In genomic region chr15:70243686-70244540, GRCh38 we compare ENCODE assay signal across 15 cellular contexts.
DNase-seq lines count a peak whose midpoint lies in the region; ATAC-seq, FAIRE-seq and TF ChIP-seq lines count a peak whose summit lies in the region.
"Had no signal": no experiment of that assay in that cellular context is flagged by ENCODE, and none has a peak within 500 bp of the region (broad histone marks: within the 10 kb centered on the region; RNA-seq: fewer than 3 reads in every experiment).

No MANE protein-coding gene starts in this region.

- H2BK5ac ChIP-seq in neuronal stem cell (ENCODE audit: low read length), result no peak overlapping the region

- no peak overlapping the region for H4K8ac ChIP-seq in neuronal stem cell (ENCODE audit: low read depth, low read length)

- BruUV-seq in K562 (replicated peaks; lab: Mats Ljungman, UMichigan), result no TSS peak

- H3K9me3 ChIP-seq in K562 (replicated peaks; ENCODE audit: control insufficient read depth, insufficient read depth, low read depth, low read length), result no peaks in the 10 kb centered on the region
- no peaks in the 10 kb centered on the region for H3K9me3 ChIP-seq in neuronal stem cell (replicated peaks in 1 of 2; ENCODE audit: control insufficient read depth in 2 of 2, insufficient read depth in 1 of 2, low read depth in 1 of 2, low read length in 2 of 2)
- H3K9me3 ChIP-seq: MG63, upper lobe of left lung had no signal

- H2BK12ac ChIP-seq in neuronal stem cell (ENCODE audit: low read length), result no peak overlapping the region

- TF ChIP-seq RAD21 in Ishikawa (IDR thresholded peaks at IDR 0.05; ENCODE audit: low read depth) (peak; percentile 46), K562 (CRISPR knock-in tag; conservative IDR thresholded peaks at IDR 0.05 in 1 of 2, IDR thresholded peaks at IDR 0.05 in 1 of 2) (peak in 1 of 2 experiments; percentile 34; a peak in 2 of 4 replicates)

- in situ Hi-C loops in G401 (cut with HindIII; ENCODE audit: low sequenced_read_pairs) (no loop called here), K562 (cut with MboI) (no loop called here)

- no peak overlapping the region for H3K23ac ChIP-seq in neuronal stem cell (ENCODE audit: low read depth, low read length, poor library complexity)

- H3K4me1 ChIP-seq in K562 (replicated peaks in 1 of 2; ENCODE audit: control insufficient read depth in 2 of 2, insufficient read depth in 2 of 2, low read length in 2 of 2) (no peaks in the 10 kb centered on the region; a peak in 1 of 5 replicates), neuronal stem cell (ENCODE audit: control insufficient read depth in 2 of 2, insufficient read depth in 1 of 2, low read depth in 1 of 2, low read length in 2 of 2) (peaks cover 6 to 15% of the 10 kb centered on the region in 2 donors)

- peak overlapping the region; percentile 41 for H2AK5ac ChIP-seq in neuronal stem cell (ENCODE audit: low read depth, low read length)

- H3K4me2 ChIP-seq in K562 (ENCODE audit: insufficient read depth, low read length) (no peak overlapping the region), neuronal stem cell (ENCODE audit: insufficient read depth, low read length, poor library complexity, severe bottlenecking) (no peak overlapping the region)

- peaks cover 20 to 64% of the 10 kb centered on the region in 2 experiments; a peak in 4 of 5 replicates for H3K27me3 ChIP-seq in K562 (ENCODE audit: control insufficient read depth in 2 of 2, insufficient read depth in 2 of 2, low read length in 2 of 2)
- no peaks in the 10 kb centered on the region for H3K27me3 ChIP-seq in neuronal stem cell (ENCODE audit: control insufficient read depth in 3 of 3, insufficient read depth in 3 of 3, low read depth in 1 of 3, low read length in 3 of 3)
- H3K27me3 ChIP-seq: MG63, upper lobe of left lung had no signal

- FAIRE-seq in K562 (lab: Jason Lieb, UNC), result no peak
- FAIRE-seq: endometrium, HTR-8/SVneo had no signal

- H4K91ac ChIP-seq in neuronal stem cell (ENCODE audit: low read depth, low read length, poor library complexity), result no peak overlapping the region

- H2AFZ ChIP-seq in K562 (ENCODE audit: low read depth, low read length) (no peak overlapping the region), neuronal stem cell (ENCODE audit: low read length) (no peak overlapping the region)

- H3K36me3 ChIP-seq in K562 (ENCODE audit: control insufficient read depth, insufficient read depth, low read length) (no peaks in the 10 kb centered on the region), neuronal stem cell (replicated peaks in 1 of 2; ENCODE audit: control insufficient read depth in 2 of 2, insufficient read depth in 2 of 2, low read length in 2 of 2) (no peaks in the 10 kb centered on the region)
- H3K36me3 ChIP-seq: MG63, upper lobe of left lung had no signal

- no peaks in the 10 kb centered on the region for H4K20me1 ChIP-seq in K562 (replicated peaks; ENCODE audit: control insufficient read depth, insufficient read depth, low read length)

- no peak overlapping the region for H3K18ac ChIP-seq in neuronal stem cell (ENCODE audit: low read length)

- no peak overlapping the region for H2BK120ac ChIP-seq in neuronal stem cell (ENCODE audit: low read depth, low read length)

- peak; percentile 52 for ATAC-seq in K562
- ATAC-seq: activated T-cell treated with anti-CD3 and anti-CD28 coated beads, Interleukin-2, amount 50 U/mL, for 4 hours had no signal

- 0 out of 6 replicates have a peak, but pooled peaks of 1 of the 3 experiments have one; percentile 24 for TF ChIP-seq CTCF in K562 (IDR thresholded peaks at IDR 0.05 in 2 of 3, conservative IDR thresholded peaks at IDR 0.05 in 1 of 3; ENCODE audit: insufficient read depth in 2 of 3, low read depth in 1 of 3, low read length in 3 of 3)

- H3K9me1 ChIP-seq in K562 (ENCODE audit: control insufficient read depth, insufficient read depth, low read length), result no peaks in the 10 kb centered on the region

- CTCF ChIA-PET in K562 (lab: Yijun Ruan, JAX; ENCODE audit: low intra/inter-chr PET ratio), result no interaction called here

- no peaks in the 10 kb centered on the region for H3K79me1 ChIP-seq in neuronal stem cell (ENCODE audit: low read depth, low read length)

- H3K27ac ChIP-seq in K562 (ENCODE audit: extremely low read depth, low read depth, low read length), result no peak overlapping the region
- H3K27ac ChIP-seq in neuronal stem cell (replicated peaks; ENCODE audit: low read length), result no peak overlapping the region
- H3K27ac ChIP-seq: upper lobe of left lung had no signal

- H3K14ac ChIP-seq in neuronal stem cell (ENCODE audit: low read length), result no peak overlapping the region

- H3K4me3 ChIP-seq in K562, result no peak overlapping the region
- no peak overlapping the region for H3K4me3 ChIP-seq in neuronal stem cell (ENCODE audit: low read length in 2 of 2)
- H3K4me3 ChIP-seq: lung, MG63, upper lobe of left lung had no signal

- TF ChIP-seq POLR2A in K562 (conservative IDR thresholded peaks at IDR 0.05), result no peak

- WGBS in K562 (ENCODE audit: insufficient coverage, low coverage, missing lambda C conversion rate), result 3% methylated on average over 7 of the region's 7 CpGs
- WGBS in neuronal stem cell (ENCODE audit: extremely low coverage in 2 of 2, insufficient read length in 2 of 2, insufficient replicate concordance in 1 of 2), 2 donors, result no CpG with 5 or more reads among the region's 7 CpGs

- no peaks in the 10 kb centered on the region for H3K79me2 ChIP-seq in K562 (ENCODE audit: control insufficient read depth, insufficient read depth, low read length)

- no peak overlapping the region for H2BK15ac ChIP-seq in neuronal stem cell (ENCODE audit: low read length)

- intact Hi-C loops in K562 (cut with micrococcal nuclease), result no loop called here

- POLR2A ChIA-PET in K562 (lab: Yijun Ruan, JAX), result interaction anchor here (0.7 kb wide), 2 partner anchors 184 to 1683 kb away, joined by 3 read pairs; no protein-coding TSS in a partner anchor

- H3K9ac ChIP-seq in K562 (ENCODE audit: insufficient read depth in 1 of 2, low read depth in 2 of 2, low read length in 2 of 2) (no peak overlapping the region), neuronal stem cell (ENCODE audit: low read depth, low read length, poor library complexity) (no peak overlapping the region)

- TF ChIP-seq EP300 in Ishikawa (IDR thresholded peaks at IDR 0.05; ENCODE audit: borderline replicate concordance) (no peak), K562 (IDR thresholded peaks at IDR 0.05; ENCODE audit: low read length) (no peak)

- DNase-seq in G401 (ENCODE audit: low spot score) (peak; percentile 36), K562 (ENCODE audit: extremely low read depth in 1 of 4, low spot score in 3 of 4) (peak in 1 of 4 experiments; percentile 24), neuronal stem cell (ENCODE audit: low spot score) (no peak), NCI-H1436 (lab: John Stamatoyannopoulos, UW) (no peak), NCI-H2227 treated with DMSO at 0.1 percent for 48 hours (lab: John Stamatoyannopoulos, UW) (no peak)
- DNase-seq in activated CD4-positive, alpha-beta T cell treated with anti-CD3 and anti-CD28 coated beads, Interleukin-2, amount 50 U/mL, for 1 hour, result no peak
- DNase-seq: activated T-cell treated with anti-CD3 and anti-CD28 coated beads, Interleukin-2, amount 50 U/mL, for 4 hours; MG63; NCI-H1694; Right ventricle myocardium superior; upper lobe of left lung had no signal

- no peak overlapping the region for H3K4ac ChIP-seq in neuronal stem cell (ENCODE audit: low read length)

TF ChIP-seq in Ishikawa, 13 proteins besides CTCF, POLR2A, EP300 and RAD21 (continues in another document):
- TF ChIP-seq ZBTB7A (IDR thresholded peaks at IDR 0.05; ENCODE audit: low read depth), result no peak

TF ChIP-seq in K562, 482 proteins besides CTCF, POLR2A, EP300 and RAD21:
- TF ChIP-seq ZBTB12 (CRISPR knock-in tag; IDR thresholded peaks at IDR 0.05) (no peak), NFIC (IDR thresholded peaks at IDR 0.05) (peak; percentile 85)
